In the genomic region with DNA sequence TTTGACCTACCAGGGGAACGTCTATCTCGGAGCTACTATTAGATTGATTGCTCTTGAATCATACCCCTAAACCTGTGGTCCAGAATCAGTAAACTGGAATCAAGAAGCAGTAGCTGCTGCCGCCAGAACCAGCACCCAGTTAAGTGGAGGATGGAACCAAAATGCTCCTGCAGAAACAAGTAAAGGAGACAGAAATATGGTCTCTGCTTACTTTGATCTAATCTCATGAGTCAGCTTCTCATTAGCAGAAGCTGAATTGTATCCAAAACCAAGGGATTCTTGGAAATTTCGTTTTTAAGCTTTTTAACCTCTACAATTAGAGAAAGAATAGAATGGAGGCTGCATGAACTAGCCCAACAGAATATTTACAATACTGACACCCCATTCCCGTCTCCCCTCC, we compare ENCODE assay signal across 2 cellular contexts.
TF ChIP-seq lines count a peak whose summit lies in the region.

No MANE protein-coding gene starts in this region.

TF ChIP-seq in liver, 16 proteins besides CTCF, POLR2A, EP300 and RAD21:
- TF ChIP-seq, protein P1, sequence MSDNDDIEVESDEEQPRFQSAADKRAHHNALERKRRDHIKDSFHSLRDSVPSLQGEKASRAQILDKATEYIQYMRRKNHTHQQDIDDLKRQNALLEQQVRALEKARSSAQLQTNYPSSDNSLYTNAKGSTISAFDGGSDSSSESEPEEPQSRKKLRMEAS (IDR thresholded peaks at IDR 0.05) = no peak
- TF ChIP-seq, protein P2, sequence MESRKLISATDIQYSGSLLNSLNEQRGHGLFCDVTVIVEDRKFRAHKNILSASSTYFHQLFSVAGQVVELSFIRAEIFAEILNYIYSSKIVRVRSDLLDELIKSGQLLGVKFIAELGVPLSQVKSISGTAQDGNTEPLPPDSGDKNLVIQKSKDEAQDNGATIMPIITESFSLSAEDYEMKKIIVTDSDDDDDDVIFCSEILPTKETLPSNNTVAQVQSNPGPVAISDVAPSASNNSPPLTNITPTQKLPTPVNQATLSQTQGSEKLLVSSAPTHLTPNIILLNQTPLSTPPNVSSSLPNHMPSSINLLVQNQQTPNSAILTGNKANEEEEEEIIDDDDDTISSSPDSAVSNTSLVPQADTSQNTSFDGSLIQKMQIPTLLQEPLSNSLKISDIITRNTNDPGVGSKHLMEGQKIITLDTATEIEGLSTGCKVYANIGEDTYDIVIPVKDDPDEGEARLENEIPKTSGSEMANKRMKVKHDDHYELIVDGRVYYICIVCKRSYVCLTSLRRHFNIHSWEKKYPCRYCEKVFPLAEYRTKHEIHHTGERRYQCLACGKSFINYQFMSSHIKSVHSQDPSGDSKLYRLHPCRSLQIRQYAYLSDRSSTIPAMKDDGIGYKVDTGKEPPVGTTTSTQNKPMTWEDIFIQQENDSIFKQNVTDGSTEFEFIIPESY (IDR thresholded peaks at IDR 0.05) = no peak
- TF ChIP-seq FOXA1 (IDR thresholded peaks at IDR 0.05) (no peak), FOXA2 (IDR thresholded peaks at IDR 0.05) (no peak), GABPA (IDR thresholded peaks at IDR 0.05 in 1 of 2, conservative IDR thresholded peaks at IDR 0.05 in 1 of 2) (no peak), EGR1 (IDR thresholded peaks at IDR 0.05; ENCODE audit: low read depth in 2 of 2) (no peak), HNF4G (IDR thresholded peaks at IDR 0.05) (no peak)
- TF ChIP-seq, protein P3, sequence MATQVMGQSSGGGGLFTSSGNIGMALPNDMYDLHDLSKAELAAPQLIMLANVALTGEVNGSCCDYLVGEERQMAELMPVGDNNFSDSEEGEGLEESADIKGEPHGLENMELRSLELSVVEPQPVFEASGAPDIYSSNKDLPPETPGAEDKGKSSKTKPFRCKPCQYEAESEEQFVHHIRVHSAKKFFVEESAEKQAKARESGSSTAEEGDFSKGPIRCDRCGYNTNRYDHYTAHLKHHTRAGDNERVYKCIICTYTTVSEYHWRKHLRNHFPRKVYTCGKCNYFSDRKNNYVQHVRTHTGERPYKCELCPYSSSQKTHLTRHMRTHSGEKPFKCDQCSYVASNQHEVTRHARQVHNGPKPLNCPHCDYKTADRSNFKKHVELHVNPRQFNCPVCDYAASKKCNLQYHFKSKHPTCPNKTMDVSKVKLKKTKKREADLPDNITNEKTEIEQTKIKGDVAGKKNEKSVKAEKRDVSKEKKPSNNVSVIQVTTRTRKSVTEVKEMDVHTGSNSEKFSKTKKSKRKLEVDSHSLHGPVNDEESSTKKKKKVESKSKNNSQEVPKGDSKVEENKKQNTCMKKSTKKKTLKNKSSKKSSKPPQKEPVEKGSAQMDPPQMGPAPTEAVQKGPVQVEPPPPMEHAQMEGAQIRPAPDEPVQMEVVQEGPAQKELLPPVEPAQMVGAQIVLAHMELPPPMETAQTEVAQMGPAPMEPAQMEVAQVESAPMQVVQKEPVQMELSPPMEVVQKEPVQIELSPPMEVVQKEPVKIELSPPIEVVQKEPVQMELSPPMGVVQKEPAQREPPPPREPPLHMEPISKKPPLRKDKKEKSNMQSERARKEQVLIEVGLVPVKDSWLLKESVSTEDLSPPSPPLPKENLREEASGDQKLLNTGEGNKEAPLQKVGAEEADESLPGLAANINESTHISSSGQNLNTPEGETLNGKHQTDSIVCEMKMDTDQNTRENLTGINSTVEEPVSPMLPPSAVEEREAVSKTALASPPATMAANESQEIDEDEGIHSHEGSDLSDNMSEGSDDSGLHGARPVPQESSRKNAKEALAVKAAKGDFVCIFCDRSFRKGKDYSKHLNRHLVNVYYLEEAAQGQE (IDR thresholded peaks at IDR 0.05) = no peak
TF ChIP-seq in liver: peak in this region for 0.

TF ChIP-seq in HepG2, 621 proteins besides CTCF, POLR2A, EP300 and RAD21:
- no peak for TF ChIP-seq BCL6 (CRISPR knock-in tag; IDR thresholded peaks at IDR 0.05)
- TF ChIP-seq FOXM1 (CRISPR knock-in tag; IDR thresholded peaks at IDR 0.05) = no peak
- TF ChIP-seq SATB2 (CRISPR knock-in tag; IDR thresholded peaks at IDR 0.05) = no peak
TF ChIP-seq in HepG2: peak in this region for 0.
